Comparison of ENCODE assay signal across 28 cellular contexts in genomic region chrX:402857-403256, GRCh38.
"Had no signal": no experiment of that assay in that cellular context is flagged by ENCODE, and none has a peak within 500 bp of the region (broad histone marks: within the 10 kb centered on the region; RNA-seq: fewer than 3 reads in every experiment).

No MANE protein-coding gene starts in this region.

- H3K27ac Mint-ChIP-seq: activated B cell treated with CpG ODN at 0.5 μM for 24 hours; activated CD4-positive, alpha-beta T cell treated with anti-CD3 and anti-CD28 coated beads for 36 hours; activated naive CD8-positive, alpha-beta T cell treated with anti-CD3 and anti-CD28 coated beads for 36 hours; activated T-helper 2 cell treated with anti-CD3 and anti-CD28 coated beads, Interferon-gamma antibody, Interleukin-2, Interleukin-4, amounts not matched to agents 10 μg/mL and 5 μg/mL and 100 μg/mL, durations not matched to agents 14 hours and 24 hours and 36 hours; naive B cell; T-helper 1 cell treated with Interleukin-12 subunit alpha and Interleukin-12 subunit beta and Interleukin-4 antibody, amounts not matched to agents 30 μg/mL and 1 μg/mL, for 36 hours had no signal

- H3K4me1 Mint-ChIP-seq: activated B cell treated with CpG ODN at 0.5 μM for 24 hours; activated CD4-positive, alpha-beta T cell treated with anti-CD3 and anti-CD28 coated beads for 36 hours; activated naive CD8-positive, alpha-beta T cell treated with anti-CD3 and anti-CD28 coated beads for 36 hours; immature natural killer cell had no signal

- H3K9me3 ChIP-seq: breast epithelium, colonic mucosa, lower lobe of right lung, mucosa of descending colon, neutrophil, pancreas, vagina had no signal

- H3K36me3 Mint-ChIP-seq: immature natural killer cell, naive B cell had no signal

- H3K27me3 ChIP-seq: breast epithelium, colonic mucosa, hepatocyte, neutrophil, pancreas, vagina had no signal

- H3K9me3 Mint-ChIP-seq: activated B cell treated with CpG ODN at 0.5 μM for 24 hours; activated naive CD8-positive, alpha-beta T cell treated with anti-CD3 and anti-CD28 coated beads for 36 hours; activated T-cell treated with anti-CD3 and anti-CD28 coated beads, Interleukin-2, amount 50 U/mL, for 4 hours; activated T-helper 2 cell treated with anti-CD3 and anti-CD28 coated beads, Interferon-gamma antibody, Interleukin-2, Interleukin-4, amounts not matched to agents 10 μg/mL and 5 μg/mL and 100 μg/mL, durations not matched to agents 14 hours and 24 hours and 36 hours; immature natural killer cell; T-helper 1 cell treated with Interleukin-12 subunit alpha and Interleukin-12 subunit beta and Interleukin-4 antibody, amounts not matched to agents 30 μg/mL and 1 μg/mL, for 36 hours had no signal

- H3K27me3 Mint-ChIP-seq: activated B cell treated with CpG ODN at 0.5 μM for 24 hours; activated CD4-positive, alpha-beta T cell treated with anti-CD3 and anti-CD28 coated beads for 36 hours; activated naive CD8-positive, alpha-beta T cell treated with anti-CD3 and anti-CD28 coated beads for 36 hours; naive B cell had no signal

- H3K27ac ChIP-seq: breast epithelium, colonic mucosa, epithelial cell of prostate, hepatocyte, lower lobe of right lung, neutrophil, pancreas, skin epidermis, vagina had no signal

- DNase-seq: activated B cell treated with CpG ODN at 0.5 μM for 24 hours; activated CD4-positive, alpha-beta T cell treated with anti-CD3 and anti-CD28 coated beads for 36 hours; activated CD4-positive, alpha-beta T cell treated with anti-CD3 and anti-CD28 coated beads, Interleukin-2, amount 50 U/mL, for 48 hours; activated CD8-positive, alpha-beta memory T cell treated with anti-CD3 and anti-CD28 coated beads, Interleukin-2, amount 50 U/mL, for 48 hours; activated naive CD4-positive, alpha-beta T cell; activated naive CD8-positive, alpha-beta T cell treated with anti-CD3 and anti-CD28 coated beads for 36 hours; activated T-cell treated with anti-CD3 and anti-CD28 coated beads, Interleukin-2, amount 50 U/mL, for 4 hours; colonic mucosa; foreskin fibroblast; immature natural killer cell; lower lobe of right lung; mesendoderm; mucosa of descending colon; naive B cell; pancreas; stimulated activated CD4-positive, alpha-beta T cell treated with anti-CD3 and anti-CD28 coated beads, Interleukin-1b, Interleukin-23, amount 100 ng/mL, for 48 hours; T1000; trophoblast cell had no signal

- H3K4me3 Mint-ChIP-seq: activated B cell treated with CpG ODN at 0.5 μM for 24 hours; activated CD4-positive, alpha-beta T cell treated with anti-CD3 and anti-CD28 coated beads for 36 hours; activated naive CD8-positive, alpha-beta T cell treated with anti-CD3 and anti-CD28 coated beads for 36 hours; activated T-cell treated with anti-CD3 and anti-CD28 coated beads, Interleukin-2, amount 50 U/mL, for 4 hours; immature natural killer cell; naive B cell; T-helper 1 cell treated with Interleukin-12 subunit alpha and Interleukin-12 subunit beta and Interleukin-4 antibody, amounts not matched to agents 30 μg/mL and 1 μg/mL, for 36 hours had no signal

- H3K4me1 ChIP-seq: breast epithelium, colonic mucosa, lower lobe of right lung, pancreas, vagina had no signal

- ATAC-seq: activated CD4-positive, alpha-beta T cell treated with anti-CD3 and anti-CD28 coated beads for 36 hours; activated T-cell treated with anti-CD3 and anti-CD28 coated beads, Interleukin-2, amount 50 U/mL, for 4 hours; left lobe of liver; mucosa of descending colon; pancreas; right cardiac atrium had no signal

- H3K4me3 ChIP-seq: breast epithelium, colonic mucosa, hepatocyte, lower lobe of right lung, mucosa of descending colon, pancreas, skin epidermis, vagina had no signal

- H3K36me3 ChIP-seq: breast epithelium, colonic mucosa, lower lobe of right lung, neutrophil, pancreas, vagina had no signal
